In the genomic region with DNA sequence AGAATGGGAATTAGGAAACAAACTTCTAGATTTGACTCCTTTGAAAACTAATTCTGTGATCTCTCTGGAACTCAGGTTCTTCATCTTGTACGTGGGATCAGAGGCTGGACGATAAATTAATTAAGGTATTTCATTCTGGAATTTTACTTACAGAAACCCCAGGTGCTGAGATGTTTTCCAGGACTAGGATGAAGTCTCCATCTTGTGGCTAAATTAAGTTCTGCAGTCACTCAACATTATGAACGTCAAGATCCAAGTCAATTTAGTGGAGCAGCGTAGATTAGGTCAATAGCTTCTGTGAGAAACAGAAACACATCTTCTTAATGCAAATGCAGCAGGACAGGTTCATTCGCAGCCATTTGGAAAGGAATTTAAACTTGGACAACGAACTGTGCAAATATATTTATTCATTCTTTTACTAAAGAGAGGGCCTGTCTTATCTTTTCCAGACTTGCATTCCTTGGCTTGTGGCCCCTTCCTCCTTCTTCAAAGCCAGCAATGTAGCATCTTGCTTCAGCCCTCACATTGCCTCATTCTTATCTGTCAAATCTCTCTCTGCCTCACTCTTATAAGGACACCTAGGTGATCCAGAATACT, we compare ENCODE assay signal across 8 cellular contexts. TPM values are rescaled to one million over a fixed set of nuclear protein-coding genes. Genes with fewer than 3 reads are reported as not detected.
DNase-seq lines count a peak whose midpoint lies in the region; ATAC-seq, FAIRE-seq and TF ChIP-seq lines count a peak whose summit lies in the region.

No MANE protein-coding gene starts in this region.

- peak; percentile 95 to 97 for TF ChIP-seq RAD21 in liver (IDR thresholded peaks at IDR 0.05)

- WGBS in liver = 16% methylated on average over 6 of the region's 6 CpGs

- H3K27me3 ChIP-seq in bronchial epithelial cell (ENCODE audit: control insufficient read depth, insufficient read depth, low read length) (no peaks in the 10 kb centered on the region), liver (ENCODE audit: control insufficient read depth in 4 of 4, insufficient read depth in 4 of 4, low read length in 3 of 4) (no peaks in the 10 kb centered on the region)

- peak; percentile 6 for DNase-seq in NCI-H526 treated with DMSO at 0.1 percent for 48 hours (lab: John Stamatoyannopoulos, UW)
- DNase-seq in bronchial epithelial cell (ENCODE audit: low read depth) = peak; percentile 68

- H3K4me3 ChIP-seq in bronchial epithelial cell (ENCODE audit: low read depth, low read length) (no peak overlapping the region), liver (ENCODE audit: low read depth in 1 of 3, low read length in 3 of 3) (no peak overlapping the region)

- H3K27ac ChIP-seq in C4-2B (no peak overlapping the region), liver (ENCODE audit: low read depth in 1 of 2, low read length in 2 of 2) (no peak overlapping the region)

- peak; percentile 85 for TF ChIP-seq CTCF in C4-2B (conservative IDR thresholded peaks at IDR 0.05)
- TF ChIP-seq CTCF in bronchial epithelial cell (IDR thresholded peaks at IDR 0.05; ENCODE audit: insufficient read depth, low read length, severe bottlenecking) = peak; percentile 67
- peak; percentile 85 for TF ChIP-seq CTCF in liver (IDR thresholded peaks at IDR 0.05; ENCODE audit: low read depth, low read length, missing input control)

- peaks cover 0 to 29% (median 20%) of the 10 kb centered on the region in 4 donors for H3K4me1 ChIP-seq in liver (ENCODE audit: control insufficient read depth in 4 of 4, insufficient read depth in 4 of 4, low read length in 3 of 4)

- no peaks in the 10 kb centered on the region for H3K9me3 ChIP-seq in liver (ENCODE audit: control insufficient read depth in 4 of 4, low read length in 3 of 4)

- H3K36me3 ChIP-seq in bronchial epithelial cell (ENCODE audit: control insufficient read depth, insufficient read depth, low read length) (no peaks in the 10 kb centered on the region), liver (ENCODE audit: control insufficient read depth in 4 of 4, insufficient read depth in 3 of 4, low read depth in 1 of 4, low read length in 3 of 4) (no peaks in the 10 kb centered on the region)

- peak; percentile 50 for ATAC-seq in GM19351 (IDR thresholded peaks at IDR 0.05; ENCODE audit: unreplicated experiment)
- ATAC-seq in GM21717 (IDR thresholded peaks at IDR 0.05; ENCODE audit: unreplicated experiment) = no peak
- no peak for ATAC-seq in HG02588 (IDR thresholded peaks at IDR 0.05; ENCODE audit: unreplicated experiment)
- no peak for ATAC-seq in HG03571 (IDR thresholded peaks at IDR 0.05; ENCODE audit: unreplicated experiment)

- no peak for FAIRE-seq in bronchial epithelial cell (lab: Jason Lieb, UNC)

- H3K9ac ChIP-seq in liver (ENCODE audit: low read depth in 1 of 2, low read length in 2 of 2) = no peak overlapping the region

TF ChIP-seq in liver, 16 proteins besides CTCF, POLR2A, EP300 and RAD21:
- peak; percentile 15 for TF ChIP-seq FOXA1 (IDR thresholded peaks at IDR 0.05)
- no peak for TF ChIP-seq GABPA (IDR thresholded peaks at IDR 0.05 in 1 of 2, conservative IDR thresholded peaks at IDR 0.05 in 1 of 2)
TF ChIP-seq in liver: peak in this region for 1.

RNA-seq across cellular contexts. Expression of a gene that starts 26.7 kb away (rescaled TPM):
- not detected in 2 replicates for total RNA-seq in bronchial epithelial cell
- not detected for total RNA-seq in liver
- under 1 TPM; 0.02 to 0.13 TPM for polyA plus RNA-seq in liver
